In genomic region chr9:86948153-86948929, GRCh38 we compare ENCODE assay signal across 8 cellular contexts. TPM values are rescaled to one million over a fixed set of nuclear protein-coding genes. Genes with fewer than 3 reads are reported as not detected.
DNase-seq lines count a peak whose midpoint lies in the region; ATAC-seq, FAIRE-seq and TF ChIP-seq lines count a peak whose summit lies in the region.

No MANE protein-coding gene starts in this region.

- in situ Hi-C loops in G401 (cut with HindIII; ENCODE audit: low sequenced_read_pairs) = no loop called here

- H3K9me3 Mint-ChIP-seq in GM23338 = peaks cover 13% of the 10 kb centered on the region
- H3K9me3 Mint-ChIP-seq in astrocyte (ENCODE audit: unreplicated experiment) = peaks cover 11% of the 10 kb centered on the region

- peaks cover 33% of the 10 kb centered on the region for H3K4me1 Mint-ChIP-seq in GM23338
- peaks cover 2% of the 10 kb centered on the region for H3K4me1 Mint-ChIP-seq in astrocyte (ENCODE audit: low read depth, unreplicated experiment)

- peaks cover 6% of the 10 kb centered on the region; the same call in 1 of the 2 replicates for H3K9me2 ChIP-seq in GM23338 (ENCODE audit: insufficient read depth)

- H3K27me3 Mint-ChIP-seq in GM23338 (ENCODE audit: insufficient read depth, low read depth, poor library complexity) (peaks cover 46% of the 10 kb centered on the region), astrocyte (ENCODE audit: low read depth, unreplicated experiment) (peaks cover 17% of the 10 kb centered on the region)

- H3K27me3 ChIP-seq in GM23338 (ENCODE audit: insufficient read depth) (peaks cover 60% of the 10 kb centered on the region), astrocyte (ENCODE audit: insufficient read depth, low read length) (peaks cover 17% of the 10 kb centered on the region)

- H3K4me1 ChIP-seq in GM23338 (ENCODE audit: insufficient read depth) = peaks cover 26% of the 10 kb centered on the region
- H3K4me1 ChIP-seq in astrocyte (ENCODE audit: insufficient read depth, low read length) = no peaks in the 10 kb centered on the region

- H3K9ac ChIP-seq in astrocyte (ENCODE audit: low read length) = peak overlapping the region; percentile 74

- peak overlapping the region; percentile 89 for H3K4me2 ChIP-seq in GM23338
- H3K4me2 ChIP-seq in astrocyte (ENCODE audit: low read length) = peak overlapping the region; percentile 90

- H3K27ac ChIP-seq in GM23338 (ENCODE audit: low read depth) (no peak overlapping the region), astrocyte (ENCODE audit: low read depth, low read length) (no peak overlapping the region)

- H3K27ac Mint-ChIP-seq in GM23338 (no peak overlapping the region), astrocyte (ENCODE audit: unreplicated experiment) (no peak overlapping the region)

- H3K36me3 Mint-ChIP-seq in GM23338 (ENCODE audit: low read depth) (peaks cover 12% of the 10 kb centered on the region), astrocyte (ENCODE audit: low read depth, unreplicated experiment) (no peaks in the 10 kb centered on the region)

- TF ChIP-seq CTCF in GM23338 (conservative IDR thresholded peaks at IDR 0.05; ENCODE audit: low read depth in 2 of 2) = peak; percentile 47 to 72
- peak; percentile 65 for TF ChIP-seq CTCF in astrocyte (IDR thresholded peaks at IDR 0.05; ENCODE audit: insufficient read depth, low read depth, low read length)
- TF ChIP-seq CTCF in retinal pigment epithelial cell (conservative IDR thresholded peaks at IDR 0.05; ENCODE audit: low read depth, low read length) = peak; percentile 88

- H2AFZ ChIP-seq in GM23338 (peak overlapping the region; percentile 69), astrocyte (ENCODE audit: low read depth, low read length) (peak overlapping the region; percentile 73)

- peak; percentile 59 for ATAC-seq in GM23338

- H3K4me3 Mint-ChIP-seq in GM23338 (peak overlapping the region; percentile 78), astrocyte (ENCODE audit: unreplicated experiment) (peak overlapping the region; percentile 87)

- H3F3A ChIP-seq in GM23338 (replicated peaks; ENCODE audit: low read depth) = 0 out of 2 replicates have a peak, but pooled peaks cover 3% of the 10 kb centered on the region

- no peaks in the 10 kb centered on the region for H3K9me3 ChIP-seq in astrocyte (ENCODE audit: insufficient read depth, low read depth, low read length)

- no peak for FAIRE-seq in astrocyte (lab: Jason Lieb, UNC)

- H4K20me1 ChIP-seq in GM23338 (replicated peaks; ENCODE audit: insufficient read depth) (no peaks in the 10 kb centered on the region), astrocyte (ENCODE audit: insufficient read depth, low read length) (no peaks in the 10 kb centered on the region)

- H3K36me3 ChIP-seq in GM23338 (ENCODE audit: insufficient read depth) = no peaks in the 10 kb centered on the region
- no peaks in the 10 kb centered on the region for H3K36me3 ChIP-seq in astrocyte (ENCODE audit: insufficient read depth, low read length)

- H3K4me3 ChIP-seq in GM23338 (peak overlapping the region; percentile 74), astrocyte (ENCODE audit: insufficient read depth, low read depth, low read length) (peak overlapping the region; percentile 71), retinal pigment epithelial cell (ENCODE audit: low read length) (peak overlapping the region; percentile 70)

- DNase-seq in G401 (ENCODE audit: low spot score) (peak; percentile 90), GM23338 (ENCODE audit: low spot score) (peak; percentile 87), Kasumi-1 (lab: John Stamatoyannopoulos, UW) (peak; percentile 88 to 92), T-helper 2 cell (peak; percentile 33 to 81 (median 59)), astrocyte (ENCODE audit: low read depth) (peak; percentile 60), hippocampal formation (lab: John Stamatoyannopoulos, UW) (peak; percentile 69 to 89), retinal pigment epithelial cell (ENCODE audit: low read depth) (peak; percentile 46), GDM1 (lab: John Stamatoyannopoulos, UW) (no peak)

- H3K79me2 ChIP-seq in GM23338 (replicated peaks; ENCODE audit: insufficient read depth) (no peaks in the 10 kb centered on the region), astrocyte (ENCODE audit: insufficient read depth, low read length) (no peaks in the 10 kb centered on the region)

TF ChIP-seq in GM23338, 12 proteins besides CTCF, POLR2A, EP300 and RAD21:
- TF ChIP-seq POLR2AphosphoS5 (IDR thresholded peaks at IDR 0.05; ENCODE audit: low read depth) (no peak), EZH2 (IDR thresholded peaks at IDR 0.05; ENCODE audit: low read depth, unreplicated experiment) (no peak), STAT1 (IDR thresholded peaks at IDR 0.05; ENCODE audit: unreplicated experiment) (no peak), JUNB (IDR thresholded peaks at IDR 0.05; ENCODE audit: unreplicated experiment) (no peak), REST (IDR thresholded peaks at IDR 0.05; ENCODE audit: unreplicated experiment) (no peak), EZH2phosphoT487 (IDR thresholded peaks at IDR 0.05; ENCODE audit: unreplicated experiment) (no peak), NANOG (IDR thresholded peaks at IDR 0.05; ENCODE audit: borderline replicate concordance) (no peak), ZNF114 (CRISPR knock-in tag; IDR thresholded peaks at IDR 0.05) (no peak)

RNA-seq across cellular contexts. Expression of gene GAS1, which starts 1.0 kb away (rescaled TPM):
- total RNA-seq in G401 (2014; rRNA removed; shearing (Covaris generic)) = not detected in 2 replicates
- 6.1 and 7.7 TPM in 2 replicates for total RNA-seq in GM23338 (2014; rRNA removed; shearing (Covaris generic))
- 1.4 and 1.8 TPM in 2 replicates for polyA plus RNA-seq in GM23338 (2016; fragmentation: Nextera tagmentation; extraction: Ambion mirVana)
- 4.3 and 5.1 TPM in 2 replicates for total RNA-seq in astrocyte
